In genomic region chr21:33940164-33940563, GRCh38 we compare ENCODE assay signal across 16 cellular contexts. TPM values are rescaled to one million over a fixed set of nuclear protein-coding genes. Genes with fewer than 3 reads are reported as not detected.
A peak's percentile ranks its signal among the peaks of the same experiment; 100 is the strongest.
DNase-seq lines count a peak whose midpoint lies in the region; ATAC-seq and TF ChIP-seq lines count a peak whose summit lies in the region.
"Had no signal": no experiment of that assay in that cellular context is flagged by ENCODE, and none has a peak within 500 bp of the region (broad histone marks: within the 10 kb centered on the region; RNA-seq: fewer than 3 reads in every experiment).

No MANE protein-coding gene starts in this region.

- no peak overlapping the region for H2BK15ac ChIP-seq in neuronal stem cell (ENCODE audit: low read length)

- H3K4me1 ChIP-seq in neuronal stem cell (ENCODE audit: control insufficient read depth in 2 of 2, insufficient read depth in 1 of 2, low read depth in 1 of 2, low read length in 2 of 2) (peaks cover 4 to 6% of the 10 kb centered on the region in 2 donors), heart left ventricle (peaks cover 0 to 36% (median 0%) of the 10 kb centered on the region in 12 donors)
- H3K4me1 ChIP-seq: pancreas had no signal

- H2AFZ ChIP-seq in neuronal stem cell (ENCODE audit: low read length) = no peak overlapping the region

- TF ChIP-seq CTCF in heart left ventricle (IDR thresholded peaks at IDR 0.05) = no peak

- H3K9ac ChIP-seq in neuronal stem cell (ENCODE audit: low read depth, low read length, poor library complexity) = no peak overlapping the region

- no peak overlapping the region for H3K14ac ChIP-seq in neuronal stem cell (ENCODE audit: low read length)

- WGBS in neuronal stem cell (ENCODE audit: extremely low coverage in 2 of 2, insufficient read length in 2 of 2, insufficient replicate concordance in 1 of 2), 2 donors = no CpG with 5 or more reads among the region's 9 CpGs
- WGBS in heart left ventricle, 4 donors = 70 to 85% (median 82%) methylated on average over 9 of the region's 9 CpGs

- DNase-seq in SIG-M5 treated with dmso at 0.1 percent for 504 hours (lab: John Stamatoyannopoulos, UW; ENCODE audit: unreplicated experiment) (peak; percentile 53), SIG-M5 (lab: John Stamatoyannopoulos, UW) (no peak), T-cell (no peak), fibroblast of gingiva (ENCODE audit: low read depth) (peak; percentile 30), neuronal stem cell (ENCODE audit: low spot score) (no peak), heart left ventricle (no peak)
- no peak for DNase-seq in stimulated activated effector memory CD8-positive, alpha-beta T cell treated with anti-CD3 and anti-CD28 coated beads, Interleukin-12 subunit alpha, Interleukin-12 subunit beta, amount 100 ng/mL, for 72 hours (ENCODE audit: low spot score in 2 of 2)
- no peak for DNase-seq in activated CD8-positive, alpha-beta memory T cell treated with anti-CD3 and anti-CD28 coated beads, Interleukin-2, amount 50 U/mL, for 48 hours
- DNase-seq: 8988T; activated CD4-positive, alpha-beta T cell treated with anti-CD3 and anti-CD28 coated beads, Interleukin-2, amount 50 U/mL, for 1 hour; islet precursor cell; NCI-H226; pancreas; upper lobe of right lung had no signal

- no peak overlapping the region for H3K4me3 Mint-ChIP-seq in T-cell
- peak overlapping the region; percentile 83 for H3K4me3 Mint-ChIP-seq in stimulated activated effector memory CD8-positive, alpha-beta T cell treated with anti-CD3 and anti-CD28 coated beads, Interleukin-12 subunit alpha, Interleukin-12 subunit beta, amount 100 ng/mL, for 72 hours

- H3K27me3 Mint-ChIP-seq in T-cell = no peaks in the 10 kb centered on the region

- H2BK5ac ChIP-seq in neuronal stem cell (ENCODE audit: low read length) = no peak overlapping the region

- no peak overlapping the region for H3K4ac ChIP-seq in neuronal stem cell (ENCODE audit: low read length)

- intact Hi-C loops in heart left ventricle (cut with DNase I) = no loop called here

- no peak for TF ChIP-seq POLR2A in heart left ventricle (IDR thresholded peaks at IDR 0.05)

- no peak overlapping the region for H3K4me3 ChIP-seq in neuronal stem cell (ENCODE audit: low read length in 2 of 2)
- H3K4me3 ChIP-seq in heart left ventricle = no peak overlapping the region
- H3K4me3 ChIP-seq: ascending aorta, pancreas, SJCRH30, upper lobe of right lung had no signal

- no peaks in the 10 kb centered on the region for H3K36me3 ChIP-seq in neuronal stem cell (replicated peaks in 1 of 2; ENCODE audit: control insufficient read depth in 2 of 2, insufficient read depth in 2 of 2, low read length in 2 of 2)
- H3K36me3 ChIP-seq in heart left ventricle = no peaks in the 10 kb centered on the region
- H3K36me3 ChIP-seq: ascending aorta, pancreas, SJCRH30, upper lobe of right lung had no signal

- H3K4me2 ChIP-seq in neuronal stem cell (ENCODE audit: insufficient read depth, low read length, poor library complexity, severe bottlenecking) = no peak overlapping the region

- H3K27me3 ChIP-seq in neuronal stem cell (ENCODE audit: control insufficient read depth in 3 of 3, insufficient read depth in 3 of 3, low read depth in 1 of 3, low read length in 3 of 3) (no peaks in the 10 kb centered on the region), heart left ventricle (no peaks in the 10 kb centered on the region)
- H3K27me3 ChIP-seq: ascending aorta, pancreas, SJCRH30, upper lobe of right lung had no signal

- no peak overlapping the region for H2BK120ac ChIP-seq in neuronal stem cell (ENCODE audit: low read depth, low read length)

- H3K27ac ChIP-seq in neuronal stem cell (replicated peaks; ENCODE audit: low read length) = no peak overlapping the region
- H3K27ac ChIP-seq in heart left ventricle = peak overlapping the region in 2 of 12 donors; percentile 43 to 72
- H3K27ac ChIP-seq: ascending aorta, pancreas, SJCRH30, upper lobe of right lung had no signal

- no peak overlapping the region for H2AK5ac ChIP-seq in neuronal stem cell (ENCODE audit: low read depth, low read length)

- H3K79me1 ChIP-seq in neuronal stem cell (ENCODE audit: low read depth, low read length) = no peaks in the 10 kb centered on the region

- H2BK12ac ChIP-seq in neuronal stem cell (ENCODE audit: low read length) = no peak overlapping the region

- H3K9me3 Mint-ChIP-seq in T-cell = peaks cover 0 to 10% (median 8%) of the 10 kb centered on the region in 3 donors
- H3K9me3 Mint-ChIP-seq in stimulated activated effector memory CD8-positive, alpha-beta T cell treated with anti-CD3 and anti-CD28 coated beads, Interleukin-12 subunit alpha, Interleukin-12 subunit beta, amount 100 ng/mL, for 72 hours = peaks cover 2% of the 10 kb centered on the region

- POLR2A ChIA-PET in T-cell (lab: Charles Lee) = interaction anchor here (0.6 to 4.3 kb wide), 2 partner anchors 8 to 1619 kb away, joined by 7 to 69 read pairs; no protein-coding TSS in a partner anchor

- CTCF ChIA-PET in T-cell (lab: Charles Lee) = interaction anchor here (0.7 to 1.2 kb wide), 4 partner anchors 16 to 678 kb away, joined by 3 to 6 read pairs (median 4); no protein-coding TSS in a partner anchor

- no peak overlapping the region for H4K91ac ChIP-seq in neuronal stem cell (ENCODE audit: low read depth, low read length, poor library complexity)

- peak overlapping the region; percentile 86 to 87 for H3K27ac Mint-ChIP-seq in T-cell
- H3K27ac Mint-ChIP-seq in stimulated activated effector memory CD8-positive, alpha-beta T cell treated with anti-CD3 and anti-CD28 coated beads, Interleukin-12 subunit alpha, Interleukin-12 subunit beta, amount 100 ng/mL, for 72 hours = peak overlapping the region; percentile 96

- ATAC-seq in T-cell (replicated peaks in 1 of 4) (no peak), heart left ventricle (no peak)
- peak; percentile 42 for ATAC-seq in stimulated activated effector memory CD8-positive, alpha-beta T cell treated with anti-CD3 and anti-CD28 coated beads, Interleukin-12 subunit alpha, Interleukin-12 subunit beta, amount 100 ng/mL, for 72 hours

- peaks cover 57% of the 10 kb centered on the region for H3K36me3 Mint-ChIP-seq in T-cell
- H3K36me3 Mint-ChIP-seq in stimulated activated effector memory CD8-positive, alpha-beta T cell treated with anti-CD3 and anti-CD28 coated beads, Interleukin-12 subunit alpha, Interleukin-12 subunit beta, amount 100 ng/mL, for 72 hours = peaks cover 68% of the 10 kb centered on the region

- H3K23ac ChIP-seq in neuronal stem cell (ENCODE audit: low read depth, low read length, poor library complexity) = no peak overlapping the region

- H3K9me3 ChIP-seq in neuronal stem cell (replicated peaks in 1 of 2; ENCODE audit: control insufficient read depth in 2 of 2, insufficient read depth in 1 of 2, low read depth in 1 of 2, low read length in 2 of 2) = peaks cover 0 to 6% of the 10 kb centered on the region in 2 donors
- H3K9me3 ChIP-seq in heart left ventricle = peaks cover 0 to 8% (median 0%) of the 10 kb centered on the region in 12 donors
- H3K9me3 ChIP-seq: ascending aorta, pancreas, SJCRH30, upper lobe of right lung had no signal

- H3K18ac ChIP-seq in neuronal stem cell (ENCODE audit: low read length) = no peak overlapping the region

- peaks cover 73 to 84% (median 80%) of the 10 kb centered on the region in 3 donors for H3K4me1 Mint-ChIP-seq in T-cell
- H3K4me1 Mint-ChIP-seq in stimulated activated effector memory CD8-positive, alpha-beta T cell treated with anti-CD3 and anti-CD28 coated beads, Interleukin-12 subunit alpha, Interleukin-12 subunit beta, amount 100 ng/mL, for 72 hours = peaks cover 67% of the 10 kb centered on the region

- no peak overlapping the region for H4K8ac ChIP-seq in neuronal stem cell (ENCODE audit: low read depth, low read length)

RNA-seq across cellular contexts. Expression of gene ATP5PO, which starts 24.6 kb away (rescaled TPM):
- total RNA-seq in T-cell = 100 to 1,000 TPM; 125 to 138 (median 137) TPM
- polyA plus RNA-seq in neuronal stem cell (2013, experiment 1 of 2) = 378 TPM
- 387 TPM for polyA plus RNA-seq in neuronal stem cell (2013, experiment 2 of 2)
- total RNA-seq in heart left ventricle = 1,000 to 10,000 TPM in 1 of 9 donors, 100 to 1,000 TPM in 8; 472 to 1,228 (median 735) TPM
- 1,000 to 10,000 TPM in 1 of 2 donors, 100 to 1,000 TPM in 1; 745 to 2,204 TPM for polyA plus RNA-seq in heart left ventricle

Comparison
In these comparisons a context has a peak if more than half of its experiments do, and no peak if none do; other contexts are left out.
1. DNase-seq: peak in SIG-M5 treated with dmso at 0.1 percent for 504 hours (single experiment) and fibroblast of gingiva (single experiment); none in SIG-M5 (single experiment), T-cell (0 of 34), stimulated activated effector memory CD8-positive, alpha-beta T cell treated with anti-CD3 and anti-CD28 coated beads, Interleukin-12 subunit alpha, Interleukin-12 subunit beta, amount 100 ng/mL, for 72 hours (0 of 2), activated CD8-positive, alpha-beta memory T cell treated with anti-CD3 and anti-CD28 coated beads, Interleukin-2, amount 50 U/mL, for 48 hours (single experiment), neuronal stem cell (single experiment) and heart left ventricle (0 of 5).